Comparison of ENCODE assay signal across 27 cellular contexts in the genomic region with DNA sequence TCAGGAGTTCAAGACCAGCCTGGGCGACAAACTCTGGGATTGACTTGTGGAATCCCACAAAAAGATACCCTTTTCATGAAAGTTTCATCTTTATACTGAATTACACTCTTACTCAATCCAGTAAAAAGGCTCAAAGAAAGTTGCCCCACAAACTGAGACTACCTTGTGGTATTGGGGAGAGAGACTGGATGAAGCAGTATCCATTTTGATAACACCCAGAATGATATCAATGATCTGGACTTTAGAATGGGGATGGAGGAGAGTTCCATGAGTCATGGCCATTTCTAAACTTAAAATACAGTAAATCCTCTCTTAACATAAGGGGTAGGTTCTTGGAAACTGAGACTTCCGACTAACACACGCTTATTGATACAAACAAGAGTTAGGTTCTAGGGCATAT. TPM values are rescaled to one million over a fixed set of nuclear protein-coding genes. Genes with fewer than 3 reads are reported as not detected.
A peak's percentile ranks its signal among the peaks of the same experiment; 100 is the strongest.
DNase-seq lines count a peak whose midpoint lies in the region; ATAC-seq, FAIRE-seq and TF ChIP-seq lines count a peak whose summit lies in the region.
"Had no signal": no experiment of that assay in that cellular context is flagged by ENCODE, and none has a peak within 500 bp of the region (broad histone marks: within the 10 kb centered on the region; RNA-seq: fewer than 3 reads in every experiment).

No MANE protein-coding gene starts in this region.

- peak overlapping the region; percentile 2 for H3K4me3 Mint-ChIP-seq in activated CD8-positive, alpha-beta T cell treated with anti-CD3 and anti-CD28 coated beads for 36 hours
- no peak overlapping the region for H3K4me3 Mint-ChIP-seq in activated CD8-positive, alpha-beta T cell treated with anti-CD3 and anti-CD28 coated beads, Interleukin-2, amount 10 ng/mL, durations not matched to agents 7 days and 5 days
- H3K4me3 Mint-ChIP-seq in activated naive CD8-positive, alpha-beta T cell treated with anti-CD3 and anti-CD28 coated beads for 36 hours: no peak overlapping the region
- H3K4me3 Mint-ChIP-seq: activated naive CD4-positive, alpha-beta T cell treated with anti-CD3 and anti-CD28 coated beads for 36 hours; CD14-positive monocyte; mesothelial cell of epicardium had no signal

- no peaks in the 10 kb centered on the region for H3K27me3 ChIP-seq in neutrophil
- H3K27me3 ChIP-seq in hepatocyte: no peaks in the 10 kb centered on the region
- H3K27me3 ChIP-seq: breast epithelium, heart left ventricle, MG63, stomach had no signal

- H3K27ac ChIP-seq in neutrophil: peak overlapping the region; percentile 19
- no peak overlapping the region for H3K27ac ChIP-seq in hepatocyte
- H3K27ac ChIP-seq: breast epithelium, GM23248, heart left ventricle, stomach had no signal

- H3K4me1 Mint-ChIP-seq in activated CD8-positive, alpha-beta T cell treated with anti-CD3 and anti-CD28 coated beads for 36 hours (ENCODE audit: low read depth): peaks cover 66% of the 10 kb centered on the region
- peaks cover 67% of the 10 kb centered on the region for H3K4me1 Mint-ChIP-seq in activated CD8-positive, alpha-beta T cell treated with anti-CD3 and anti-CD28 coated beads, Interleukin-2, amount 10 ng/mL, durations not matched to agents 7 days and 5 days (ENCODE audit: low read depth)
- H3K4me1 Mint-ChIP-seq in activated naive CD8-positive, alpha-beta T cell treated with anti-CD3 and anti-CD28 coated beads for 36 hours: peaks cover 64% of the 10 kb centered on the region

- H3K9me3 Mint-ChIP-seq in activated CD8-positive, alpha-beta T cell treated with anti-CD3 and anti-CD28 coated beads for 36 hours: no peaks in the 10 kb centered on the region
- H3K9me3 Mint-ChIP-seq in activated CD8-positive, alpha-beta T cell treated with anti-CD3 and anti-CD28 coated beads, Interleukin-2, amount 10 ng/mL, durations not matched to agents 7 days and 5 days (ENCODE audit: insufficient read depth): no peaks in the 10 kb centered on the region
- no peaks in the 10 kb centered on the region for H3K9me3 Mint-ChIP-seq in activated naive CD8-positive, alpha-beta T cell treated with anti-CD3 and anti-CD28 coated beads for 36 hours
- H3K9me3 Mint-ChIP-seq: activated naive CD4-positive, alpha-beta T cell treated with anti-CD3 and anti-CD28 coated beads for 36 hours; CD14-positive monocyte; mesothelial cell of epicardium had no signal

- H2AFZ ChIP-seq in hepatocyte: no peak overlapping the region
- H2AFZ ChIP-seq: GM23248 had no signal

- peaks cover 16% of the 10 kb centered on the region for H3K36me3 Mint-ChIP-seq in activated CD8-positive, alpha-beta T cell treated with anti-CD3 and anti-CD28 coated beads for 36 hours (ENCODE audit: low read depth)
- H3K36me3 Mint-ChIP-seq in activated CD8-positive, alpha-beta T cell treated with anti-CD3 and anti-CD28 coated beads, Interleukin-2, amount 10 ng/mL, durations not matched to agents 7 days and 5 days (ENCODE audit: low read depth): peaks cover 26% of the 10 kb centered on the region
- H3K36me3 Mint-ChIP-seq in activated naive CD8-positive, alpha-beta T cell treated with anti-CD3 and anti-CD28 coated beads for 36 hours: peaks cover 29% of the 10 kb centered on the region
- H3K36me3 Mint-ChIP-seq: mesothelial cell of epicardium had no signal

- DNase-seq in activated CD8-positive, alpha-beta T cell treated with anti-CD3 and anti-CD28 coated beads for 36 hours: no peak
- DNase-seq in activated CD8-positive, alpha-beta T cell treated with anti-CD3 and anti-CD28 coated beads, Interleukin-2, amount 10 ng/mL, durations not matched to agents 7 days and 5 days: no peak
- DNase-seq in HTR-8/SVneo (ENCODE audit: insufficient read length, low spot score): no peak
- DNase-seq in activated naive CD8-positive, alpha-beta T cell treated with anti-CD3 and anti-CD28 coated beads for 36 hours: no peak
- DNase-seq in hippocampal formation (lab: John Stamatoyannopoulos, UW): no peak
- DNase-seq in NCI-H510A treated with DMSO at 0.1 percent for 48 hours (lab: John Stamatoyannopoulos, UW): no peak
- DNase-seq in hepatocyte (ENCODE audit: low spot score): no peak
- DNase-seq: activated naive CD4-positive, alpha-beta T cell treated with anti-CD3 and anti-CD28 coated beads for 36 hours; anterior cingulate cortex; foreskin melanocyte; GM23248; heart left ventricle; kidney; MG63; NCI-H1105 treated with DMSO at 0.1 percent for 48 hours; NCI-H1930; NCI-H524 treated with DMSO at 0.1 percent for 48 hours; PC-3; stomach; T-helper 2 cell had no signal

- FAIRE-seq in HTR-8/SVneo (lab: Jason Lieb, UNC): peak; percentile 4
- FAIRE-seq: A204.1, kidney had no signal

- H3K9me3 ChIP-seq in neutrophil (no peaks in the 10 kb centered on the region), hepatocyte (ENCODE audit: low read depth) (no peaks in the 10 kb centered on the region)
- H3K9me3 ChIP-seq: breast epithelium, heart left ventricle, MG63, stomach had no signal

- no peaks in the 10 kb centered on the region for H3K9me2 ChIP-seq in hepatocyte (replicated peaks; ENCODE audit: insufficient read depth)

- H3K36me3 ChIP-seq in neutrophil (no peaks in the 10 kb centered on the region), hepatocyte (replicated peaks; ENCODE audit: insufficient read depth, low read depth) (no peaks in the 10 kb centered on the region)
- H3K36me3 ChIP-seq: breast epithelium had no signal

- H3K4me2 ChIP-seq in hepatocyte: no peak overlapping the region

- POLR2A ChIA-PET in activated CD8-positive, alpha-beta T cell treated with anti-CD3 and anti-CD28 coated beads for 36 hours (lab: Charles Lee): interaction anchor here (0.6 to 1.8 kb wide), 2 partner anchors 17 to 213 kb away, joined by 3 to 11 read pairs; no protein-coding TSS in a partner anchor
- POLR2A ChIA-PET in activated CD8-positive, alpha-beta T cell treated with anti-CD3 and anti-CD28 coated beads, Interleukin-2, amount 10 ng/mL, durations not matched to agents 7 days and 5 days (lab: Charles Lee): interaction anchor here (0.7 to 3.0 kb wide), 2 partner anchors 18 to 19 kb away, joined by 5 to 13 read pairs; no protein-coding TSS in a partner anchor

- H3K4me3 ChIP-seq in neutrophil (ENCODE audit: low read depth in 1 of 2, low read length in 1 of 2) (no peak overlapping the region), hepatocyte (no peak overlapping the region)
- H3K4me3 ChIP-seq: breast epithelium, GM23248, heart left ventricle, MG63, stomach had no signal

- peaks cover 84% of the 10 kb centered on the region for H4K20me1 ChIP-seq in hepatocyte (ENCODE audit: insufficient read depth, poor library complexity, severe bottlenecking)

- TF ChIP-seq CTCF in activated CD8-positive, alpha-beta T cell treated with anti-CD3 and anti-CD28 coated beads for 36 hours (IDR thresholded peaks at IDR 0.05): no peak
- no peak for TF ChIP-seq CTCF in neutrophil (IDR thresholded peaks at IDR 0.05)
- no peak for TF ChIP-seq CTCF in hepatocyte (IDR thresholded peaks at IDR 0.05; ENCODE audit: poor library complexity)

- H3K27me3 Mint-ChIP-seq in activated CD8-positive, alpha-beta T cell treated with anti-CD3 and anti-CD28 coated beads for 36 hours: no peaks in the 10 kb centered on the region
- H3K27me3 Mint-ChIP-seq in activated CD8-positive, alpha-beta T cell treated with anti-CD3 and anti-CD28 coated beads, Interleukin-2, amount 10 ng/mL, durations not matched to agents 7 days and 5 days (ENCODE audit: low read depth): no peaks in the 10 kb centered on the region
- H3K27me3 Mint-ChIP-seq in activated naive CD8-positive, alpha-beta T cell treated with anti-CD3 and anti-CD28 coated beads for 36 hours: peaks cover 1% of the 10 kb centered on the region

- 96% methylated on average over 3 of the region's 3 CpGs for WGBS in hepatocyte (ENCODE audit: low lambda C conversion rate, missing lambda C conversion rate)

- peaks cover 41 to 50% of the 10 kb centered on the region in 2 experiments for H3K4me1 ChIP-seq in neutrophil (ENCODE audit: control insufficient read depth in 1 of 2, insufficient read depth in 1 of 2, low read depth in 1 of 2, low read length in 1 of 2)
- H3K4me1 ChIP-seq in hepatocyte (ENCODE audit: insufficient read depth): peaks cover 49% of the 10 kb centered on the region

- CTCF ChIA-PET in activated CD8-positive, alpha-beta T cell treated with anti-CD3 and anti-CD28 coated beads for 36 hours (lab: Charles Lee): interaction anchor here (0.6 to 4.8 kb wide), 4 partner anchors 17 to 33 kb away, joined by 3 to 32 read pairs (median 14); no protein-coding TSS in a partner anchor
- CTCF ChIA-PET in activated CD8-positive, alpha-beta T cell treated with anti-CD3 and anti-CD28 coated beads, Interleukin-2, amount 10 ng/mL, durations not matched to agents 7 days and 5 days (lab: Charles Lee): interaction anchor here (3.7 to 7.6 kb wide), 3 partner anchors 33 to 50 kb away, joined by 20 to 58 read pairs (median 40); no protein-coding TSS in a partner anchor

- H3K79me2 ChIP-seq in hepatocyte: peaks cover 92% of the 10 kb centered on the region

- no peak overlapping the region for H3K27ac Mint-ChIP-seq in activated CD8-positive, alpha-beta T cell treated with anti-CD3 and anti-CD28 coated beads for 36 hours
- H3K27ac Mint-ChIP-seq in activated CD8-positive, alpha-beta T cell treated with anti-CD3 and anti-CD28 coated beads, Interleukin-2, amount 10 ng/mL, durations not matched to agents 7 days and 5 days: no peak overlapping the region
- H3K27ac Mint-ChIP-seq in activated naive CD8-positive, alpha-beta T cell treated with anti-CD3 and anti-CD28 coated beads for 36 hours: peak overlapping the region; percentile 10

- ATAC-seq in activated CD8-positive, alpha-beta T cell treated with anti-CD3 and anti-CD28 coated beads for 36 hours: no peak
- no peak for ATAC-seq in activated CD8-positive, alpha-beta T cell treated with anti-CD3 and anti-CD28 coated beads, Interleukin-2, amount 10 ng/mL, durations not matched to agents 7 days and 5 days
- ATAC-seq: activated CD4-positive, CD25-positive, alpha-beta regulatory T cell treated with anti-CD3 and anti-CD28 coated beads, Interleukin-2, amount 50 U/mL, for 24 hours; heart left ventricle; PC-3; SK-N-SH treated with all-trans-retinoic acid at 6 μM for 48 hours had no signal

- intact Hi-C loops in activated CD8-positive, alpha-beta T cell treated with anti-CD3 and anti-CD28 coated beads for 36 hours (cut with micrococcal nuclease): loop anchor here (5.0 kb wide), 1 partner anchor 34 kb away; the partner anchor contains the start of gene DDX27

RNA-seq across cellular contexts. Expression of gene STAU1, which starts 4.7 kb away (rescaled TPM):
- total RNA-seq in activated CD8-positive, alpha-beta T cell treated with anti-CD3 and anti-CD28 coated beads for 36 hours: 10 to 100 TPM; 57.7 to 60.1 TPM
- 10 to 100 TPM; 42.5 to 46.5 TPM for total RNA-seq in activated CD8-positive, alpha-beta T cell treated with anti-CD3 and anti-CD28 coated beads, Interleukin-2, amount 10 ng/mL, durations not matched to agents 7 days and 5 days
- 10 to 100 TPM; 72.6 TPM for total RNA-seq in activated naive CD8-positive, alpha-beta T cell treated with anti-CD3 and anti-CD28 coated beads for 36 hours
- 79.2 and 84.5 TPM in 2 replicates for total RNA-seq in hepatocyte
- polyA plus RNA-seq in hepatocyte: 64.7 and 72.9 TPM in 2 replicates

RNA-seq across cellular contexts. Expression of gene DDX27, which starts 35.8 kb away (rescaled TPM):
- 10 to 100 TPM; 45.2 to 45.9 TPM for total RNA-seq in activated CD8-positive, alpha-beta T cell treated with anti-CD3 and anti-CD28 coated beads for 36 hours
- total RNA-seq in activated CD8-positive, alpha-beta T cell treated with anti-CD3 and anti-CD28 coated beads, Interleukin-2, amount 10 ng/mL, durations not matched to agents 7 days and 5 days: 10 to 100 TPM; 38.3 to 38.6 TPM
- total RNA-seq in activated naive CD8-positive, alpha-beta T cell treated with anti-CD3 and anti-CD28 coated beads for 36 hours: 10 to 100 TPM; 65.4 to 67.6 TPM
- total RNA-seq in hepatocyte: 29.1 and 30.1 TPM in 2 replicates
- 33.9 and 37.0 TPM in 2 replicates for polyA plus RNA-seq in hepatocyte
